Comparison of ENCODE assay signal across 20 cellular contexts in genomic region chr5:16048132-16048531, GRCh38.
"Had no signal": no experiment of that assay in that cellular context is flagged by ENCODE, and none has a peak within 500 bp of the region (broad histone marks: within the 10 kb centered on the region; RNA-seq: fewer than 3 reads in every experiment).

No MANE protein-coding gene starts in this region.

- H3K36me3 ChIP-seq: SJSA1 had no signal

- H3K9ac ChIP-seq: KMS-11 had no signal

- H3K9me3 ChIP-seq: SJSA1 had no signal

- H3K4me1 ChIP-seq: SJSA1 had no signal

- H3K4me3 ChIP-seq: K562, SJSA1 had no signal

- DNase-seq: Kasumi-1; MM.1S; NCI-H1092 treated with DMSO at 0.1 percent for 48 hours; NCI-H1436; NCI-H187; NCI-H2029; NCI-H2081 treated with DMSO at 0.1 percent for 48 hours; NCI-H2227 treated with DMSO at 0.1 percent for 48 hours; NCI-H524; NCI-H526 treated with DMSO at 0.1 percent for 48 hours; NCI-H748 treated with DMSO at 0.1 percent for 48 hours; NK-92 treated with Interleukin-12 subunit alpha and Interleukin-12 subunit beta, amount 100 ng/mL, for 24 hours; PC-3; SIG-M5 had no signal

- ATAC-seq: K562, Panc1, PC-3 had no signal

- H3K27ac ChIP-seq: HL-60, KMS-11, RWPE1, SJSA1 had no signal

- H3K4me2 ChIP-seq: KMS-11 had no signal
